Comparison of ENCODE assay signal across 20 cellular contexts in the genomic region with DNA sequence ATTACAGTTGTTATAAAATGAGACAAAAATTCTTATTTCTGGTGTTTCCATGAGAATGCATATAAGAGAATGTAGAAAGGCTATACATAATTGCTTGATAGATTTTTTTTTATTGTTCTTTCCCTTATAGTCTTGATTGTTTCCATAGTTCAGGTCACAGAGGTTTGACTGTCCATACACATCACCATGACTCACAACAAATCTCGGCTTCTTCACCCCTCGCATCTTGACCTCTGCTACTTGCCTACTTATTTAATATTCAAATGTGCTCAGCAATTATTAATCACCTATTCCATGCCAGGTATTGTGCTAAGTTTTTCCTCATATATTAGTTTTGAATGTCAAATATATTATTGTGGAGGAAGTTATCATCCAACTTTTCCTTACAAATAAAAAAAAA.
"Had no signal": no experiment of that assay in that cellular context is flagged by ENCODE, and none has a peak within 500 bp of the region (broad histone marks: within the 10 kb centered on the region; RNA-seq: fewer than 3 reads in every experiment).

No MANE protein-coding gene starts in this region.

- H3K9me3 ChIP-seq: body of pancreas, esophagus squamous epithelium, lower lobe of right lung, psoas muscle, sigmoid colon, thoracic aorta, upper lobe of right lung had no signal

- DNase-seq: activated B cell treated with CpG ODN at 0.5 μM for 24 hours; activated CD4-positive, alpha-beta T cell treated with anti-CD3 and anti-CD28 coated beads, Interleukin-2, amount 10 ng/mL, durations not matched to agents 7 days and 5 days; activated CD8-positive, alpha-beta memory T cell treated with anti-CD3 and anti-CD28 coated beads for 24 hours; activated gamma-delta T cell treated with Interleukin-2 at 50 U/mL for 16 hours; amniotic stem cell; body of pancreas; esophagus squamous epithelium; foreskin melanocyte; immature natural killer cell; left colon; lower lobe of right lung; psoas muscle; sigmoid colon; stimulated activated CD4-positive, alpha-beta T cell treated with anti-CD3 and anti-CD28 coated beads, Interleukin-12 subunit alpha, Interleukin-12 subunit beta, amount 100 ng/mL, for 4 hours; stimulated activated CD4-positive, alpha-beta T cell treated with anti-CD3 and anti-CD28 coated beads, Interleukin-2, amount 100 ng/mL, for 24 hours; T-helper 2 cell; upper lobe of right lung had no signal

- H3K27ac ChIP-seq: body of pancreas, coronary artery, esophagus squamous epithelium, lower lobe of right lung, psoas muscle, sigmoid colon, thoracic aorta, upper lobe of right lung had no signal

- H3K4me1 ChIP-seq: body of pancreas, esophagus squamous epithelium, lower lobe of right lung, psoas muscle, sigmoid colon, upper lobe of right lung had no signal

- H3K36me3 ChIP-seq: esophagus squamous epithelium, lower lobe of right lung, sigmoid colon, thoracic aorta, upper lobe of right lung had no signal

- ATAC-seq: body of pancreas; left colon; lower lobe of right lung; psoas muscle; stimulated activated effector memory CD8-positive, alpha-beta T cell treated with anti-CD3 and anti-CD28 coated beads, Interleukin-12 subunit alpha, Interleukin-12 subunit beta, amount 100 ng/mL, for 72 hours; upper lobe of right lung had no signal

- H3K4me3 ChIP-seq: body of pancreas, coronary artery, esophagus squamous epithelium, lower lobe of right lung, psoas muscle, sigmoid colon, thoracic aorta, upper lobe of right lung had no signal

- H3K27me3 ChIP-seq: body of pancreas, sigmoid colon, upper lobe of right lung had no signal
